In the genomic region with DNA sequence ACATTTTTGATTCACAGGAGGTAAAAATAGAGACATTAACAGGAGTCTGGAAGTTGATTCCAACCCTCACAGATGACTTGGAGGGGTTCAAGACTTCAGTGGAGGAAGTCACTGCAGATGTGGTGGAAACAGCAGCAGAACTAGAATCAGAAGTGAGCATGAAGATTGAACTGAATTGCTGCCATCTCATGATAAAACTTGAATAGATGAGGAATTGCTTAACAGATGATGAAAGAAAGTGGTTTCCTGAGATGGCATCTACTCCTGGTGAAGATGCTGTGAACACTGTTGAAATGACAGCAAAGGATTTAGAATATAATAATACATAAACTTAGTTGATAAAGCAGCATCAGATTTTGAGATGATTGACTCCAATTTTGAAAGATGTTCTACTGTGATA, we compare ENCODE assay signal across 28 cellular contexts.
"Had no signal": no experiment of that assay in that cellular context is flagged by ENCODE, and none has a peak within 500 bp of the region (broad histone marks: within the 10 kb centered on the region; RNA-seq: fewer than 3 reads in every experiment).

No MANE protein-coding gene starts in this region.

- H3K27ac Mint-ChIP-seq: activated CD8-positive, alpha-beta T cell treated with anti-CD3 and anti-CD28 coated beads, Interleukin-2, amount 10 ng/mL, durations not matched to agents 7 days and 5 days; activated naive CD8-positive, alpha-beta T cell treated with anti-CD3 and anti-CD28 coated beads, Interleukin-2, amount 50 U/mL, for 24 hours; T-helper 2 cell treated with Interferon-gamma antibody and Interleukin-4, amounts not matched to agents 5 μg/mL and 100 μg/mL, for 36 hours; WTC11 had no signal

- H3K4me3 ChIP-seq: ascending aorta, body of pancreas, coronary artery, Peyer's patch had no signal

- H3K9me3 ChIP-seq: ascending aorta, body of pancreas, Peyer's patch had no signal

- H3K27me3 Mint-ChIP-seq: activated naive CD8-positive, alpha-beta T cell treated with anti-CD3 and anti-CD28 coated beads, Interleukin-2, amount 50 U/mL, for 24 hours had no signal

- H3K4me1 ChIP-seq: ascending aorta, body of pancreas, Peyer's patch had no signal

- H3K27me3 ChIP-seq: ascending aorta, body of pancreas, Peyer's patch had no signal

- H3K27ac ChIP-seq: ascending aorta, body of pancreas, coronary artery, Peyer's patch, RWPE1 had no signal

- DNase-seq: activated CD4-positive, alpha-beta T cell treated with anti-CD3 and anti-CD28 coated beads for 48 hours; activated CD4-positive, alpha-beta T cell treated with anti-CD3 and anti-CD28 coated beads, Interleukin-2, amount 50 U/mL, for 4 hours; activated CD4-positive, CD25-positive, alpha-beta regulatory T cell treated with anti-CD3 and anti-CD28 coated beads, Interleukin-2, amount 50 U/mL, for 72 hours; activated CD8-positive, alpha-beta memory T cell treated with anti-CD3 and anti-CD28 coated beads, Interleukin-2, amount 50 U/mL, for 48 hours; activated CD8-positive, alpha-beta T cell treated with anti-CD3 and anti-CD28 coated beads, Interleukin-2, amount 10 ng/mL, durations not matched to agents 7 days and 5 days; activated naive CD4-positive, alpha-beta T cell treated with anti-CD3 and anti-CD28 coated beads, Interleukin-2, amount 50 U/mL, for 16 hours; activated naive CD8-positive, alpha-beta T cell treated with anti-CD3 and anti-CD28 coated beads, Interleukin-2, amount 50 U/mL, for 24 hours; activated T-cell treated with anti-CD3 and anti-CD28 coated beads, Interleukin-2, amount 50 U/mL, for 1 hour; amniotic stem cell; body of pancreas; central memory CD4-positive, alpha-beta T cell; Kasumi-1; KBM-7; NCI-H1105 treated with DMSO at 0.1 percent for 48 hours; NCI-H1436 treated with DMSO at 0.1 percent for 48 hours; NCI-H187; NCI-H2081; NCI-H510A treated with DMSO at 0.1 percent for 48 hours; NCI-H69; OCI-M1; Peyer's patch; Right ventricle myocardium superior; SW 1271 had no signal

- H3K4me3 Mint-ChIP-seq: activated CD8-positive, alpha-beta T cell treated with anti-CD3 and anti-CD28 coated beads, Interleukin-2, amount 10 ng/mL, durations not matched to agents 7 days and 5 days; activated naive CD8-positive, alpha-beta T cell treated with anti-CD3 and anti-CD28 coated beads, Interleukin-2, amount 50 U/mL, for 24 hours; T-helper 2 cell treated with Interferon-gamma antibody and Interleukin-4, amounts not matched to agents 5 μg/mL and 100 μg/mL, for 36 hours; WTC11 had no signal

- H3K9me3 Mint-ChIP-seq: activated naive CD8-positive, alpha-beta T cell treated with anti-CD3 and anti-CD28 coated beads, Interleukin-2, amount 50 U/mL, for 24 hours had no signal

- H3K4me1 Mint-ChIP-seq: activated naive CD8-positive, alpha-beta T cell treated with anti-CD3 and anti-CD28 coated beads, Interleukin-2, amount 50 U/mL, for 24 hours had no signal
